ENCODE assay signal across 21 cellular contexts in genomic region chr1:28365864-28366263, GRCh38. TPM values are rescaled to one million over a fixed set of nuclear protein-coding genes. Genes with fewer than 3 reads are reported as not detected.
DNase-seq lines count a peak whose midpoint lies in the region; ATAC-seq, FAIRE-seq and TF ChIP-seq lines count a peak whose summit lies in the region.
"Had no signal": no experiment of that assay in that cellular context is flagged by ENCODE, and none has a peak within 500 bp of the region (broad histone marks: within the 10 kb centered on the region; RNA-seq: fewer than 3 reads in every experiment).

No MANE protein-coding gene starts in this region.

- H3K9me3 ChIP-seq in GM12878 (replicated peaks; ENCODE audit: control insufficient read depth, insufficient read depth, low read length) (no peaks in the 10 kb centered on the region), mucosa of rectum (ENCODE audit: control insufficient read depth in 2 of 2, low read length in 2 of 2) (no peaks in the 10 kb centered on the region)
- H3K9me3 ChIP-seq: BE2C, heart left ventricle, testis had no signal

- 64% methylated on average over 7 of the region's 7 CpGs for WGBS in GM12878 (ENCODE audit: insufficient coverage, insufficient replicate concordance, low lambda C conversion rate, missing lambda C conversion rate)

- H3K4me3 ChIP-seq in LNCaP clone FGC (ENCODE audit: low read depth, low read length) (no peak overlapping the region), GM12878 (no peak overlapping the region), mucosa of rectum (ENCODE audit: low read length in 2 of 2) (no peak overlapping the region)
- H3K4me3 ChIP-seq: dorsolateral prefrontal cortex, heart left ventricle, testis had no signal

- in situ Hi-C loops in GM12878 (cut with MboI), result loop anchor here (10.0 kb wide), 1 partner anchor 509 kb away; no protein-coding TSS in a partner anchor

- no peak overlapping the region for H3K4me3 Mint-ChIP-seq in HFFc6
- H3K4me3 Mint-ChIP-seq: WTC11 had no signal

- RAD21 ChIA-PET in GM12878 (lab: Charles Lee; ENCODE audit: unreplicated experiment), result interaction anchor here (1.6 kb wide), 1 partner anchor 117 kb away, joined by 7 read pairs; no protein-coding TSS in a partner anchor

- intact Hi-C loops in GM12878 (cut with micrococcal nuclease; ENCODE audit: unreplicated experiment), result no loop called here

- H3K4me1 ChIP-seq in GM12878 (ENCODE audit: control insufficient read depth, insufficient read depth, low read length) (peaks cover 10% of the 10 kb centered on the region), mucosa of rectum (ENCODE audit: control insufficient read depth in 2 of 2, insufficient read depth in 2 of 2, low read length in 2 of 2) (peaks cover 8 to 9% of the 10 kb centered on the region in 2 donors)
- H3K4me1 ChIP-seq: BE2C had no signal

- no peak overlapping the region; the same call in 1 of the 2 replicates for H2AFZ ChIP-seq in GM12878 (ENCODE audit: control insufficient read depth, low read depth, low read length)

- H3K9me3 Mint-ChIP-seq in HFFc6, result no peaks in the 10 kb centered on the region
- H3K9me3 Mint-ChIP-seq: WTC11 had no signal

- H3K36me3 ChIP-seq in GM12878 (ENCODE audit: control insufficient read depth in 2 of 2, insufficient read depth in 2 of 2, low read length in 1 of 2) (no peaks in the 10 kb centered on the region), mucosa of rectum (ENCODE audit: control insufficient read depth in 2 of 2, insufficient read depth in 2 of 2, low read length in 2 of 2) (no peaks in the 10 kb centered on the region)
- H3K36me3 ChIP-seq: BE2C, heart left ventricle had no signal

- TF ChIP-seq POLR2A in GM12878 (IDR thresholded peaks at IDR 0.05; ENCODE audit: low read depth, low read length), result no peak

- peaks cover 14% of the 10 kb centered on the region for H3K4me1 Mint-ChIP-seq in HFFc6 (ENCODE audit: low read depth)

- POLR2A ChIA-PET in GM12878 (lab: Charles Lee), result no interaction called here
- POLR2A ChIA-PET in GM10248 (lab: Yijun Ruan, JAX), result no interaction called here

- H3K9ac ChIP-seq in GM12878 (ENCODE audit: control insufficient read depth, insufficient read depth, low read length) (no peak overlapping the region), mucosa of rectum (ENCODE audit: low read depth in 1 of 2, low read length in 2 of 2) (no peak overlapping the region)

- no peaks in the 10 kb centered on the region for H3K36me3 Mint-ChIP-seq in HFFc6 (ENCODE audit: low read depth)
- H3K36me3 Mint-ChIP-seq: WTC11 had no signal

- H4K20me1 ChIP-seq in GM12878 (ENCODE audit: control insufficient read depth, insufficient read depth), result no peaks in the 10 kb centered on the region

- FAIRE-seq in GM12878 (lab: Jason Lieb, UNC), result no peak
- FAIRE-seq: astrocyte had no signal

- no peak for TF ChIP-seq EP300 in GM12878 (IDR thresholded peaks at IDR 0.05; ENCODE audit: borderline replicate concordance in 1 of 2, control insufficient read depth in 1 of 2, low read depth in 2 of 2, low read length in 2 of 2)

- H3K79me2 ChIP-seq in GM12878 (ENCODE audit: control insufficient read depth, insufficient read depth, low read length), result peaks cover 6% of the 10 kb centered on the region

- H3K4me2 ChIP-seq in GM12878 (ENCODE audit: control insufficient read depth, insufficient read depth), result no peak overlapping the region

- peaks cover 2% of the 10 kb centered on the region; the same call in 1 of the 2 replicates for H3K27me3 Mint-ChIP-seq in HFFc6 (ENCODE audit: insufficient read depth)

- BruUV-seq in GM12878 (replicated peaks; lab: Mats Ljungman, UMichigan), result no TSS peak

- TF ChIP-seq CTCF in LNCaP clone FGC (IDR thresholded peaks at IDR 0.05; ENCODE audit: control insufficient read depth, extremely low read depth, insufficient read depth) (no peak), GM12878 (IDR thresholded peaks at IDR 0.05 in 2 of 3, conservative IDR thresholded peaks at IDR 0.05 in 1 of 3; ENCODE audit: control insufficient read depth in 2 of 3, extremely low read depth in 1 of 3, insufficient read depth in 1 of 3, low read depth in 3 of 3, low read length in 3 of 3) (no peak), HFFc6 (IDR thresholded peaks at IDR 0.05) (no peak), GM10248 (IDR thresholded peaks at IDR 0.05; ENCODE audit: control extremely low read depth, extremely low read depth, low read depth, missing control alignments) (no peak)

- ATAC-seq in GM12878, result no peak
- ATAC-seq in GM21723 (IDR thresholded peaks at IDR 0.05; ENCODE audit: unreplicated experiment), result no peak
- ATAC-seq in HG03095 (IDR thresholded peaks at IDR 0.05; ENCODE audit: unreplicated experiment), result no peak
- ATAC-seq: heart left ventricle, WTC11 had no signal

- TF ChIP-seq RAD21 in GM12878 (IDR thresholded peaks at IDR 0.05; ENCODE audit: insufficient read depth, low read depth, low read length), result no peak

- SMC1A ChIA-PET in GM12878 (lab: Charles Lee; ENCODE audit: uncharacterized antibody, unreplicated experiment), result interaction anchor here (0.6 to 3.8 kb wide), 3 partner anchors 9 to 117 kb away, joined by 3 to 26 read pairs (median 4); no protein-coding TSS in a partner anchor

- H3K27me3 ChIP-seq in GM12878 (replicated peaks in 1 of 2; ENCODE audit: control insufficient read depth in 2 of 2, insufficient read depth in 2 of 2, low read length in 1 of 2), result no peaks in the 10 kb centered on the region
- no peaks in the 10 kb centered on the region for H3K27me3 ChIP-seq in mucosa of rectum (ENCODE audit: control insufficient read depth in 2 of 2, insufficient read depth in 2 of 2, low read length in 2 of 2)
- H3K27me3 ChIP-seq: BE2C, dorsolateral prefrontal cortex, heart left ventricle, testis had no signal

- CTCF ChIA-PET in GM12878 (lab: Yijun Ruan, JAX), result interaction anchor here (2.3 to 3.7 kb wide), 2 partner anchors 12 to 117 kb away, joined by 16 to 31 read pairs; no protein-coding TSS in a partner anchor
- CTCF ChIA-PET in GM10248 (lab: Yijun Ruan, JAX), result interaction anchor here (1.0 kb wide), 1 partner anchor 117 kb away, joined by 3 read pairs; no protein-coding TSS in a partner anchor

- H3K27ac Mint-ChIP-seq in HFFc6, result no peak overlapping the region
- H3K27ac Mint-ChIP-seq: WTC11 had no signal

- H3K27ac ChIP-seq in GM12878 (ENCODE audit: control insufficient read depth, insufficient read depth) (no peak overlapping the region), mucosa of rectum (ENCODE audit: low read depth in 2 of 2, low read length in 2 of 2) (peak overlapping the region; percentile 5 to 74)
- H3K27ac ChIP-seq: dorsolateral prefrontal cortex, heart left ventricle, testis had no signal

- DNase-seq in DMS153 (lab: John Stamatoyannopoulos, UW) (peak; percentile 83), LNCaP clone FGC (ENCODE audit: low read depth) (peak; percentile 50), GM12878 (ENCODE audit: low read depth, low spot score) (no peak), HFFc6 (no peak), GM10248 (ENCODE audit: extremely low spot score) (no peak)
- DNase-seq: BE2C; dorsolateral prefrontal cortex; HCEC 1CT; heart left ventricle; islet precursor cell; NCI-H146; NCI-H69; RPMI8226; stimulated activated CD4-positive, alpha-beta T cell treated with anti-CD3 and anti-CD28 coated beads, Interleukin-4, amount 100 ng/mL, for 1 hour; stimulated activated CD8-positive, alpha-beta memory T cell treated with anti-CD3 and anti-CD28 coated beads, Interleukin-4, amount 100 ng/mL, for 48 hours; testis had no signal

TF ChIP-seq in GM12878, 131 proteins besides CTCF, POLR2A, EP300 and RAD21 (continues in another document):
- peak; percentile 39 for TF ChIP-seq RUNX3 (IDR thresholded peaks at IDR 0.05; ENCODE audit: low read length)

RNA-seq across cellular contexts. Expression of gene PHACTR4, which starts 3.7 kb away (rescaled TPM):
- 25.2 and 26.3 TPM in 2 replicates for total RNA-seq in GM12878 (2013; cell fraction: nucleolus; rRNA removed)
- 10.1 and 10.4 TPM in 2 replicates for total RNA-seq in GM12878 (2014; rRNA removed)
- total RNA-seq in GM12878 (2014; rRNA removed; fragmentation: Illumina TruSeq; extraction: Trizol), result 12.4 and 13.1 TPM in 2 replicates
- 25.4 and 28.7 TPM in 2 replicates for total RNA-seq in GM12878 (2021)
- 9.2 TPM for polyA plus RNA-seq in GM12878 (2011; ENCODE audit: low read depth)
- polyA plus RNA-seq in GM12878 (2011; rRNA removed), result 9.1 and 10.4 TPM in 2 replicates
- polyA plus RNA-seq in GM12878 (2011; cell fraction: cytosol; rRNA removed), result 9.5 and 16.4 TPM in 2 replicates
- 5.5 and 9.3 TPM in 2 replicates for polyA plus RNA-seq in GM12878 (2011; cell fraction: nucleus; rRNA removed)
- polyA plus RNA-seq in GM12878 (2012), result 11.5 and 13.2 TPM in 2 replicates
- polyA plus RNA-seq in GM12878 (2014; fragmentation: Illumina TruSeq; extraction: Trizol), result 34.2 and 37.7 TPM in 2 replicates
- 1 to 10 TPM; 8.9 to 9.3 TPM for polyA plus RNA-seq in GM12878 (2014; fragmentation: Nextera tagmentation; extraction: Ambion mirVana)
- 12.5 and 12.9 TPM in 2 replicates for polyA plus RNA-seq in GM12878 (2014; rRNA removed)
- polyA plus RNA-seq in GM12878 (2016; fragmentation: Nextera tagmentation; extraction: Ambion mirVana), result 10 to 100 TPM; 16.9 to 19.0 TPM
- polyA minus RNA-seq in GM12878 (2011; rRNA and poly(A)+ RNA removed), result 10.5 and 13.9 TPM in 2 replicates
- polyA minus RNA-seq in GM12878 (2011; cell fraction: cytosol; rRNA and poly(A)+ RNA removed), result 6.4 and 7.0 TPM in 2 replicates
- polyA minus RNA-seq in GM12878 (2011; cell fraction: nucleus; rRNA and poly(A)+ RNA removed), result 3.9 and 5.2 TPM in 2 replicates
- 10 to 100 TPM; 19.9 to 24.4 (median 23.8) TPM for total RNA-seq in HFFc6 (2021; fragmentation: NEBNext Ultra II Directional; extraction: Animal tissue kit (Norgen Biotek cat#: 25700))

RNA-seq across cellular contexts. Expression of gene MED18, which starts 37.0 kb away (rescaled TPM):
- total RNA-seq in GM12878 (2013; cell fraction: nucleolus; rRNA removed), result 9.5 and 11.8 TPM in 2 replicates
- total RNA-seq in GM12878 (2014; rRNA removed) (24.1 and 24.9 TPM in 2 replicates), GM12878 (2014; rRNA removed; fragmentation: Illumina TruSeq; extraction: Trizol) (21.2 and 23.9 TPM in 2 replicates), GM12878 (2021) (19.3 and 21.9 TPM in 2 replicates)
- 14.2 TPM for polyA plus RNA-seq in GM12878 (2011; ENCODE audit: low read depth)
- polyA plus RNA-seq in GM12878 (2011; rRNA removed) (42.2 and 45.7 TPM in 2 replicates), GM12878 (2014; fragmentation: Illumina TruSeq; extraction: Trizol) (28.1 and 33.5 TPM in 2 replicates), GM12878 (2014; fragmentation: Nextera tagmentation; extraction: Ambion mirVana) (10 to 100 TPM; 31.3 to 33.3 TPM), GM12878 (2014; rRNA removed) (20.9 and 22.1 TPM in 2 replicates), GM12878 (2016; fragmentation: Nextera tagmentation; extraction: Ambion mirVana) (10 to 100 TPM; 23.1 to 25.7 TPM)
- 58.9 and 63.9 TPM in 2 replicates for polyA plus RNA-seq in GM12878 (2011; cell fraction: cytosol; rRNA removed)
- polyA plus RNA-seq in GM12878 (2011; cell fraction: nucleus; rRNA removed), result 44.0 and 46.6 TPM in 2 replicates
- 15.1 and 20.4 TPM in 2 replicates for polyA plus RNA-seq in GM12878 (2012)
- polyA minus RNA-seq in GM12878 (2011; rRNA and poly(A)+ RNA removed), result 132 and 144 TPM in 2 replicates
- 21.4 and 21.5 TPM in 2 replicates for polyA minus RNA-seq in GM12878 (2011; cell fraction: cytosol; rRNA and poly(A)+ RNA removed)
- polyA minus RNA-seq in GM12878 (2011; cell fraction: nucleus; rRNA and poly(A)+ RNA removed), result 8.7 and 12.5 TPM in 2 replicates
- total RNA-seq in HFFc6 (2021; fragmentation: NEBNext Ultra II Directional; extraction: Animal tissue kit (Norgen Biotek cat#: 25700)), result 10 to 100 TPM; 13.9 to 18.4 (median 15.8) TPM

Comparison
In these comparisons a context has a peak if more than half of its experiments do, and no peak if none do; other contexts are left out.
1. DNase-seq: peak in DMS153 (single experiment) and LNCaP clone FGC (single experiment); none in GM12878 (single experiment), HFFc6 (single experiment) and GM10248 (single experiment).